Comparison of ENCODE assay signal across 8 cellular contexts in genomic region chr14:68780358-68781160, GRCh38. TPM values are rescaled to one million over a fixed set of nuclear protein-coding genes. Genes with fewer than 3 reads are reported as not detected.
DNase-seq lines count a peak whose midpoint lies in the region; TF ChIP-seq lines count a peak whose summit lies in the region.

No MANE protein-coding gene starts in this region.

- H3K27ac ChIP-seq in CD8-positive, alpha-beta memory T cell (ENCODE audit: low read depth, low read length) = peak overlapping the region; percentile 55
- H3K27ac ChIP-seq in OCI-LY1 (ENCODE audit: low read depth, low read length, poor library complexity, severe bottlenecking) = peak overlapping the region; percentile 25
- peak overlapping the region; percentile 71 to 72 for H3K27ac ChIP-seq in breast epithelium
- H3K27ac ChIP-seq in spleen = peak overlapping the region; percentile 37 to 100 (median 79)

- H3K36me3 Mint-ChIP-seq in CD8-positive, alpha-beta memory T cell = peaks cover 0 to 3% (median under 1%) of the 10 kb centered on the region in 3 donors

- H3K4me1 ChIP-seq in CD8-positive, alpha-beta memory T cell (ENCODE audit: insufficient read depth, low read length) = peaks cover 79% of the 10 kb centered on the region
- peaks cover 22% of the 10 kb centered on the region for H3K4me1 ChIP-seq in OCI-LY1 (ENCODE audit: insufficient read depth, low read length, severe bottlenecking)
- peaks cover 0 to 4% of the 10 kb centered on the region in 2 donors for H3K4me1 ChIP-seq in breast epithelium
- H3K4me1 ChIP-seq in spleen = peaks cover 42 to 90% (median 61%) of the 10 kb centered on the region in 6 donors

- peak overlapping the region; percentile 95 to 99 (median 98) for H3K27ac Mint-ChIP-seq in CD8-positive, alpha-beta memory T cell

- no peak for TF ChIP-seq POLR2A in breast epithelium (IDR thresholded peaks at IDR 0.05)
- TF ChIP-seq POLR2A in spleen (IDR thresholded peaks at IDR 0.05) = no peak

- peak overlapping the region; percentile 35; the same call in 1 of the 2 replicates for H2AFZ ChIP-seq in OCI-LY1 (ENCODE audit: low read length)

- intact Hi-C loops in breast epithelium (cut with DNase I; ENCODE audit: low total_unique reads) = no loop called here
- intact Hi-C loops in spleen (cut with DNase I; ENCODE audit: low total_unique reads) = no loop called here

- peak overlapping the region; percentile 71 to 90 (median 85) for H3K4me3 Mint-ChIP-seq in CD8-positive, alpha-beta memory T cell

- no peaks in the 10 kb centered on the region for H3K9me3 ChIP-seq in CD8-positive, alpha-beta memory T cell (ENCODE audit: low read length)
- H3K9me3 ChIP-seq in OCI-LY1 (ENCODE audit: low read length) (no peaks in the 10 kb centered on the region), breast epithelium (peaks cover 0 to under 1% of the 10 kb centered on the region in 2 donors), spleen (peaks cover 0 to 3% (median 0%) of the 10 kb centered on the region in 8 donors)

- TF ChIP-seq CTCF in OCI-LY1 (IDR thresholded peaks at IDR 0.05; ENCODE audit: low read length) (no peak), breast epithelium (IDR thresholded peaks at IDR 0.05) (no peak), spleen (IDR thresholded peaks at IDR 0.05 in 8 of 11, conservative IDR thresholded peaks at IDR 0.05 in 3 of 11) (no peak)

- H3K9me2 ChIP-seq in OCI-LY1 (ENCODE audit: low read depth, low read length) = no peaks in the 10 kb centered on the region

- peak in 3 of 5 donors; percentile 14 to 49 (median 21) for DNase-seq in CD8-positive, alpha-beta memory T cell
- DNase-seq in breast epithelium (ENCODE audit: low spot score in 2 of 2) = peak in 1 of 2 donors; percentile 28
- DNase-seq in kidney tubule cell (ENCODE audit: low spot score) = peak; percentile 77
- peak; percentile 88 for DNase-seq in spleen
- no peak for DNase-seq in HuH-7.5 (ENCODE audit: low spot score)
- no peak for DNase-seq in GF-D8 (lab: John Stamatoyannopoulos, UW)
- DNase-seq in NCI-H1105 (lab: John Stamatoyannopoulos, UW) = no peak

- H3K27me3 ChIP-seq in CD8-positive, alpha-beta memory T cell (ENCODE audit: insufficient read depth, low read length, poor library complexity, severe bottlenecking) = no peaks in the 10 kb centered on the region
- no peaks in the 10 kb centered on the region for H3K27me3 ChIP-seq in OCI-LY1 (ENCODE audit: insufficient read depth, low read length)
- H3K27me3 ChIP-seq in breast epithelium = no peaks in the 10 kb centered on the region
- H3K27me3 ChIP-seq in spleen (replicated peaks in 1 of 7) = no peaks in the 10 kb centered on the region

- peak overlapping the region; percentile 36; the same call in 1 of the 2 replicates for H3K4me2 ChIP-seq in OCI-LY1 (ENCODE audit: low read length)

- H3K4me3 ChIP-seq in CD8-positive, alpha-beta memory T cell (ENCODE audit: low read length) = peak overlapping the region; percentile 57
- no peak overlapping the region for H3K4me3 ChIP-seq in OCI-LY1 (ENCODE audit: low read depth, low read length, poor library complexity, severe bottlenecking)
- no peak overlapping the region for H3K4me3 ChIP-seq in breast epithelium
- H3K4me3 ChIP-seq in spleen = peak overlapping the region in 3 of 8 donors; percentile 2 to 43 (median 10)

- peaks cover 78 to 95% (median 84%) of the 10 kb centered on the region in 3 donors for H3K4me1 Mint-ChIP-seq in CD8-positive, alpha-beta memory T cell

- POLR2A ChIA-PET in CD8-positive, alpha-beta memory T cell (lab: Charles Lee) = interaction anchor here (0.8 to 6.4 kb wide), 9 partner anchors 10 to 497 kb away, joined by 3 to 137 read pairs (median 12); partner anchors contain the start of gene ZFP36L1

- WGBS in spleen, 5 donors = 31 to 46% (median 44%) methylated on average over 7 of the region's 7 CpGs

- no peaks in the 10 kb centered on the region for H4K20me1 ChIP-seq in OCI-LY1 (ENCODE audit: insufficient read depth, low read length)

- CTCF ChIA-PET in CD8-positive, alpha-beta memory T cell (lab: Charles Lee) = interaction anchor here (0.6 to 6.6 kb wide), 11 partner anchors 10 to 532 kb away, joined by 3 to 88 read pairs (median 4); partner anchors contain the start of gene ZFP36L1

- peak overlapping the region; percentile 22; the same call in 1 of the 2 replicates for H3K9ac ChIP-seq in OCI-LY1 (ENCODE audit: low read length)

- H3K9me3 Mint-ChIP-seq in CD8-positive, alpha-beta memory T cell = no peaks in the 10 kb centered on the region

- no peaks in the 10 kb centered on the region for H3K27me3 Mint-ChIP-seq in CD8-positive, alpha-beta memory T cell

- no peaks in the 10 kb centered on the region for H3F3A ChIP-seq in OCI-LY1 (ENCODE audit: insufficient read depth, low read length)

- H3K36me3 ChIP-seq in CD8-positive, alpha-beta memory T cell (ENCODE audit: insufficient read depth, low read length) = no peaks in the 10 kb centered on the region
- H3K36me3 ChIP-seq in OCI-LY1 (ENCODE audit: insufficient read depth, low read length) (no peaks in the 10 kb centered on the region), breast epithelium (no peaks in the 10 kb centered on the region), spleen (no peaks in the 10 kb centered on the region)

- no peaks in the 10 kb centered on the region for H3K79me2 ChIP-seq in OCI-LY1 (ENCODE audit: insufficient read depth, low read length)

RNA-seq across cellular contexts. Expression of gene ZFP36L1, which starts 12.3 kb away (rescaled TPM):
- 100 to 1,000 TPM; 128 to 133 TPM for total RNA-seq in CD8-positive, alpha-beta memory T cell
- polyA plus RNA-seq in CD8-positive, alpha-beta memory T cell = 124 TPM
- 100 to 1,000 TPM; 198 to 737 (median 492) TPM for total RNA-seq in breast epithelium
- 100 to 1,000 TPM; 274 to 443 (median 324) TPM for total RNA-seq in spleen
- 100 to 1,000 TPM in 1 of 3 donors, 10 to 100 TPM in 2; 65.7 to 106 (median 92.4) TPM for polyA plus RNA-seq in spleen

Comparison
In these comparisons a context has a peak if more than half of its experiments do, and no peak if none do; other contexts are left out.
1. DNase-seq: peak in CD8-positive, alpha-beta memory T cell (3 of 5), kidney tubule cell (single experiment) and spleen (single experiment); none in HuH-7.5 (single experiment), GF-D8 (single experiment) and NCI-H1105 (single experiment).
2. H3K27ac ChIP-seq: peak in every context shown above with its lines; median percentile 79 in spleen; 72 in breast epithelium; 55 in CD8-positive, alpha-beta memory T cell; 25 in OCI-LY1.